Comparison of ENCODE assay signal across 1 cellular context in the genomic region with DNA sequence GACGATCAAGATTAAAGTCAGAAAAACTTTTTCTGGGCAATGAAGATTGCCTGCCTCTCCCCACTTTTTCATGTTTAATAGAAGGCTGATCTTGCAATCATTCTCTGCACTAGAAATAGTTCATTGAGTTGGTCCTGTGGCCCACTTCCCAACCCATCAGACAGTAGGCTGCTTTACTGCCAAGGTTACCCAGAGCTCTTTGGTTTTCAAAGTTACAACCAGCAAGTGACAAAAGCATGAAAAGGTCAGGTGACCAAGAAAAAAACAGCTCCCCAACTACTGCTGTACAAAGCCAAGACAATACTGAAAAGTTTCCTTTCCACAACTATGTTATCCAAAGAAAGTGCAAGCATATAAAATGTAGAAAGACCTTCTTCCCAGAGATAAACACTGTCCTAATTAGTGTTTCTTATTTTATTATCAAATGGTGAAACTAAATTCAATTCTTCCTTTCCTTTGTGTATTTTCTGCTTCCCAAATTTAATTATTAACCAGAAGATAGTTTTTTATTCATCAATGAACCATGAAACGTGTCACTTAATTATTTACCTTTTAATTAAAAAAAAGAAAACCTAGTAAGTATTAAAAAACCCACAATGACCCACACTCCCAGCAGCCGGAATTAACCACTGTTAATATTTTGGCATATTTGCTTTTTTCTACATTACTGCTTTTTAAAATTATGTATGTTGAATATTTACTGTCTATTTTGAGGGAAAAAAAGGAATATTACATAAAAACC.
TF ChIP-seq lines count a peak whose summit lies in the region.

No MANE protein-coding gene starts in this region.

TF ChIP-seq in WTC11, 78 proteins besides CTCF, POLR2A, EP300 and RAD21 (continued from another document):
- TF ChIP-seq, protein P1, sequence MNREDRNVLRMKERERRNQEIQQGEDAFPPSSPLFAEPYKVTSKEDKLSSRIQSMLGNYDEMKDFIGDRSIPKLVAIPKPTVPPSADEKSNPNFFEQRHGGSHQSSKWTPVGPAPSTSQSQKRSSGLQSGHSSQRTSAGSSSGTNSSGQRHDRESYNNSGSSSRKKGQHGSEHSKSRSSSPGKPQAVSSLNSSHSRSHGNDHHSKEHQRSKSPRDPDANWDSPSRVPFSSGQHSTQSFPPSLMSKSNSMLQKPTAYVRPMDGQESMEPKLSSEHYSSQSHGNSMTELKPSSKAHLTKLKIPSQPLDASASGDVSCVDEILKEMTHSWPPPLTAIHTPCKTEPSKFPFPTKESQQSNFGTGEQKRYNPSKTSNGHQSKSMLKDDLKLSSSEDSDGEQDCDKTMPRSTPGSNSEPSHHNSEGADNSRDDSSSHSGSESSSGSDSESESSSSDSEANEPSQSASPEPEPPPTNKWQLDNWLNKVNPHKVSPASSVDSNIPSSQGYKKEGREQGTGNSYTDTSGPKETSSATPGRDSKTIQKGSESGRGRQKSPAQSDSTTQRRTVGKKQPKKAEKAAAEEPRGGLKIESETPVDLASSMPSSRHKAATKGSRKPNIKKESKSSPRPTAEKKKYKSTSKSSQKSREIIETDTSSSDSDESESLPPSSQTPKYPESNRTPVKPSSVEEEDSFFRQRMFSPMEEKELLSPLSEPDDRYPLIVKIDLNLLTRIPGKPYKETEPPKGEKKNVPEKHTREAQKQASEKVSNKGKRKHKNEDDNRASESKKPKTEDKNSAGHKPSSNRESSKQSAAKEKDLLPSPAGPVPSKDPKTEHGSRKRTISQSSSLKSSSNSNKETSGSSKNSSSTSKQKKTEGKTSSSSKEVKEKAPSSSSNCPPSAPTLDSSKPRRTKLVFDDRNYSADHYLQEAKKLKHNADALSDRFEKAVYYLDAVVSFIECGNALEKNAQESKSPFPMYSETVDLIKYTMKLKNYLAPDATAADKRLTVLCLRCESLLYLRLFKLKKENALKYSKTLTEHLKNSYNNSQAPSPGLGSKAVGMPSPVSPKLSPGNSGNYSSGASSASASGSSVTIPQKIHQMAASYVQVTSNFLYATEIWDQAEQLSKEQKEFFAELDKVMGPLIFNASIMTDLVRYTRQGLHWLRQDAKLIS (CRISPR knock-in tag; IDR thresholded peaks at IDR 0.05; ENCODE audit: borderline replicate concordance), result no peak
- TF ChIP-seq NR1H2 (CRISPR knock-in tag; IDR thresholded peaks at IDR 0.05) (no peak), ELF4 (CRISPR knock-in tag; IDR thresholded peaks at IDR 0.05; ENCODE audit: low read depth) (no peak), RORB (CRISPR knock-in tag; IDR thresholded peaks at IDR 0.05) (no peak), ATF1 (CRISPR knock-in tag; IDR thresholded peaks at IDR 0.05) (no peak), ZNF671 (CRISPR knock-in tag; IDR thresholded peaks at IDR 0.05) (no peak), ZNF219 (CRISPR knock-in tag; IDR thresholded peaks at IDR 0.05; ENCODE audit: borderline replicate concordance) (no peak), EMX1 (CRISPR knock-in tag; IDR thresholded peaks at IDR 0.05) (no peak), CREB1 (CRISPR knock-in tag; IDR thresholded peaks at IDR 0.05) (no peak), IRF2 (CRISPR knock-in tag; IDR thresholded peaks at IDR 0.05; ENCODE audit: borderline replicate concordance, low read depth) (no peak), CBFB (CRISPR knock-in tag; IDR thresholded peaks at IDR 0.05; ENCODE audit: low read depth) (no peak), ZNF232 (CRISPR knock-in tag; IDR thresholded peaks at IDR 0.05) (no peak), NFYB (CRISPR knock-in tag; conservative IDR thresholded peaks at IDR 0.05; ENCODE audit: low read depth) (no peak), NR2C2 (CRISPR knock-in tag; IDR thresholded peaks at IDR 0.05) (no peak)
- TF ChIP-seq, protein P2, sequence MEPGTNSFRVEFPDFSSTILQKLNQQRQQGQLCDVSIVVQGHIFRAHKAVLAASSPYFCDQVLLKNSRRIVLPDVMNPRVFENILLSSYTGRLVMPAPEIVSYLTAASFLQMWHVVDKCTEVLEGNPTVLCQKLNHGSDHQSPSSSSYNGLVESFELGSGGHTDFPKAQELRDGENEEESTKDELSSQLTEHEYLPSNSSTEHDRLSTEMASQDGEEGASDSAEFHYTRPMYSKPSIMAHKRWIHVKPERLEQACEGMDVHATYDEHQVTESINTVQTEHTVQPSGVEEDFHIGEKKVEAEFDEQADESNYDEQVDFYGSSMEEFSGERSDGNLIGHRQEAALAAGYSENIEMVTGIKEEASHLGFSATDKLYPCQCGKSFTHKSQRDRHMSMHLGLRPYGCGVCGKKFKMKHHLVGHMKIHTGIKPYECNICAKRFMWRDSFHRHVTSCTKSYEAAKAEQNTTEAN (CRISPR knock-in tag; IDR thresholded peaks at IDR 0.05), result no peak
- TF ChIP-seq, protein P3, sequence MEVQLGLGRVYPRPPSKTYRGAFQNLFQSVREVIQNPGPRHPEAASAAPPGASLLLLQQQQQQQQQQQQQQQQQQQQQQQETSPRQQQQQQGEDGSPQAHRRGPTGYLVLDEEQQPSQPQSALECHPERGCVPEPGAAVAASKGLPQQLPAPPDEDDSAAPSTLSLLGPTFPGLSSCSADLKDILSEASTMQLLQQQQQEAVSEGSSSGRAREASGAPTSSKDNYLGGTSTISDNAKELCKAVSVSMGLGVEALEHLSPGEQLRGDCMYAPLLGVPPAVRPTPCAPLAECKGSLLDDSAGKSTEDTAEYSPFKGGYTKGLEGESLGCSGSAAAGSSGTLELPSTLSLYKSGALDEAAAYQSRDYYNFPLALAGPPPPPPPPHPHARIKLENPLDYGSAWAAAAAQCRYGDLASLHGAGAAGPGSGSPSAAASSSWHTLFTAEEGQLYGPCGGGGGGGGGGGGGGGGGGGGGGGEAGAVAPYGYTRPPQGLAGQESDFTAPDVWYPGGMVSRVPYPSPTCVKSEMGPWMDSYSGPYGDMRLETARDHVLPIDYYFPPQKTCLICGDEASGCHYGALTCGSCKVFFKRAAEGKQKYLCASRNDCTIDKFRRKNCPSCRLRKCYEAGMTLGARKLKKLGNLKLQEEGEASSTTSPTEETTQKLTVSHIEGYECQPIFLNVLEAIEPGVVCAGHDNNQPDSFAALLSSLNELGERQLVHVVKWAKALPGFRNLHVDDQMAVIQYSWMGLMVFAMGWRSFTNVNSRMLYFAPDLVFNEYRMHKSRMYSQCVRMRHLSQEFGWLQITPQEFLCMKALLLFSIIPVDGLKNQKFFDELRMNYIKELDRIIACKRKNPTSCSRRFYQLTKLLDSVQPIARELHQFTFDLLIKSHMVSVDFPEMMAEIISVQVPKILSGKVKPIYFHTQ (CRISPR knock-in tag; IDR thresholded peaks at IDR 0.05), result no peak
- TF ChIP-seq, protein P4, sequence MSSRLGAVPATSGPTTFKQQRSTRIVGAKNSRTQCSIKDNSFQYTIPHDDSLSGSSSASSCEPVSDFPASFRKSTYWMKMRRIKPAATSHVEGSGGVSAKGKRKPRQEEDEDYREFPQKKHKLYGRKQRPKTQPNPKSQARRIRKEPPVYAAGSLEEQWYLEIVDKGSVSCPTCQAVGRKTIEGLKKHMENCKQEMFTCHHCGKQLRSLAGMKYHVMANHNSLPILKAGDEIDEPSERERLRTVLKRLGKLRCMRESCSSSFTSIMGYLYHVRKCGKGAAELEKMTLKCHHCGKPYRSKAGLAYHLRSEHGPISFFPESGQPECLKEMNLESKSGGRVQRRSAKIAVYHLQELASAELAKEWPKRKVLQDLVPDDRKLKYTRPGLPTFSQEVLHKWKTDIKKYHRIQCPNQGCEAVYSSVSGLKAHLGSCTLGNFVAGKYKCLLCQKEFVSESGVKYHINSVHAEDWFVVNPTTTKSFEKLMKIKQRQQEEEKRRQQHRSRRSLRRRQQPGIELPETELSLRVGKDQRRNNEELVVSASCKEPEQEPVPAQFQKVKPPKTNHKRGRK (CRISPR knock-in tag; IDR thresholded peaks at IDR 0.05; ENCODE audit: borderline replicate concordance), result no peak
